In the genomic region with DNA sequence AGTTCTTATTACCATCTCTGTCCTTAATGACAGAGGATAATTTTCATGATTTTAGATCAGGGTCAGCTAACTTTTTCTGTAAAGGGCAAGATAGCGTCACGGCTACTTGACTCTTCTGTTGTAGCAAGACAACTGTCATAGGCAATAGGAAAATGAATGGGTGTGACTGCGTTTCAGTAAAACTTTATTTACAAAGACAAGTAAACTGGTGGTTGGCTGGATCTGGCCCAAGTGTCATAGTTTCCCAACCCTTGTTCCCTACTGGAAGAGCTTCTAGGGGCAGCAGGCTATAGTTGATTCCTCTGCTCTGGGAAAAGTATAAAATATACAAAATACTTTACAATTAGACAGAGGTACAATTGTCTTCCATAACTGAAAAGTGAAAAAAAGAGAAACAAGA, we compare ENCODE assay signal across 1 cellular context.
TF ChIP-seq lines count a peak whose summit lies in the region.

No MANE protein-coding gene starts in this region.

TF ChIP-seq in K562, 482 proteins besides CTCF, POLR2A, EP300 and RAD21 (continued from another document):
- TF ChIP-seq, protein P1, sequence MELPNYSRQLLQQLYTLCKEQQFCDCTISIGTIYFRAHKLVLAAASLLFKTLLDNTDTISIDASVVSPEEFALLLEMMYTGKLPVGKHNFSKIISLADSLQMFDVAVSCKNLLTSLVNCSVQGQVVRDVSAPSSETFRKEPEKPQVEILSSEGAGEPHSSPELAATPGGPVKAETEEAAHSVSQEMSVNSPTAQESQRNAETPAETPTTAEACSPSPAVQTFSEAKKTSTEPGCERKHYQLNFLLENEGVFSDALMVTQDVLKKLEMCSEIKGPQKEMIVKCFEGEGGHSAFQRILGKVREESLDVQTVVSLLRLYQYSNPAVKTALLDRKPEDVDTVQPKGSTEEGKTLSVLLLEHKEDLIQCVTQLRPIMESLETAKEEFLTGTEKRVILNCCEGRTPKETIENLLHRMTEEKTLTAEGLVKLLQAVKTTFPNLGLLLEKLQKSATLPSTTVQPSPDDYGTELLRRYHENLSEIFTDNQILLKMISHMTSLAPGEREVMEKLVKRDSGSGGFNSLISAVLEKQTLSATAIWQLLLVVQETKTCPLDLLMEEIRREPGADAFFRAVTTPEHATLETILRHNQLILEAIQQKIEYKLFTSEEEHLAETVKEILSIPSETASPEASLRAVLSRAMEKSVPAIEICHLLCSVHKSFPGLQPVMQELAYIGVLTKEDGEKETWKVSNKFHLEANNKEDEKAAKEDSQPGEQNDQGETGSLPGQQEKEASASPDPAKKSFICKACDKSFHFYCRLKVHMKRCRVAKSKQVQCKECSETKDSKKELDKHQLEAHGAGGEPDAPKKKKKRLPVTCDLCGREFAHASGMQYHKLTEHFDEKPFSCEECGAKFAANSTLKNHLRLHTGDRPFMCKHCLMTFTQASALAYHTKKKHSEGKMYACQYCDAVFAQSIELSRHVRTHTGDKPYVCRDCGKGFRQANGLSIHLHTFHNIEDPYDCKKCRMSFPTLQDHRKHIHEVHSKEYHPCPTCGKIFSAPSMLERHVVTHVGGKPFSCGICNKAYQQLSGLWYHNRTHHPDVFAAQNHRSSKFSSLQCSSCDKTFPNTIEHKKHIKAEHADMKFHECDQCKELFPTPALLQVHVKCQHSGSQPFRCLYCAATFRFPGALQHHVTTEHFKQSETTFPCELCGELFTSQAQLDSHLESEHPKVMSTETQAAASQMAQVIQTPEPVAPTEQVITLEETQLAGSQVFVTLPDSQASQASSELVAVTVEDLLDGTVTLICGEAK (IDR thresholded peaks at IDR 0.05) = peak; percentile 88
- TF ChIP-seq, protein P1 (CRISPR knock-in tag; IDR thresholded peaks at IDR 0.05) = peak; percentile 50
